ENCODE assay signal across 21 cellular contexts in the genomic region with DNA sequence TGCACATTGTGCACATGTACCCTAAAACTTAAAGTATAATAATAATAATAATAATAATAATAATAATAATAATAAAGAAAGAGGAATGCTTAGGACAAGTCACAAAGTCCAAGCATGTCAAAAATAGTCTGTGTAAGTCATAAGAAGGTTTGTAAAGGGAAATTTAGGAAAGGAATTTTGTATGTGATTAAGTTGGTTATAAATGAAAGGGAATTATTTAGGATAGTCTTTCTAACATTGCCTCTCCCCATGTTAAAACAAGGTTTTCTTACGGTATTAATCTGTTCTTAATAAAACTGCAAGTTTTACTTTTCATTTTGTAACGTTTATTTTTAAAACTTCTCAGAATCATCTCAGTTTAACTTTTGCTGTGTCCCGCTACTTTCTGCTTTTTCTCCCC.
DNase-seq lines count a peak whose midpoint lies in the region; ATAC-seq and TF ChIP-seq lines count a peak whose summit lies in the region.
"Had no signal": no experiment of that assay in that cellular context is flagged by ENCODE, and none has a peak within 500 bp of the region (broad histone marks: within the 10 kb centered on the region; RNA-seq: fewer than 3 reads in every experiment).

No MANE protein-coding gene starts in this region.

- no peak for TF ChIP-seq CTCF in HFF-Myc (IDR thresholded peaks at IDR 0.05; ENCODE audit: low read depth, low read length, missing control alignments)
- no peak for TF ChIP-seq CTCF in fibroblast of villous mesenchyme (IDR thresholded peaks at IDR 0.05; ENCODE audit: insufficient read depth, low read depth, low read length)

- peak; percentile 11 for DNase-seq in CMK (ENCODE audit: low read depth)
- DNase-seq in HFF-Myc (ENCODE audit: extremely low read depth, low read depth): peak; percentile 12
- DNase-seq in RKO (ENCODE audit: low spot score): peak; percentile 21
- DNase-seq in fibroblast of villous mesenchyme (ENCODE audit: low read depth): peak; percentile 24
- no peak for DNase-seq in OCI-M2 (lab: John Stamatoyannopoulos, UW; ENCODE audit: unreplicated experiment)
- DNase-seq in NCI-H146 (lab: John Stamatoyannopoulos, UW): no peak
- DNase-seq in activated CD4-positive, alpha-beta T cell treated with anti-CD3 and anti-CD28 coated beads, Interleukin-2, amount 50 U/mL, for 48 hours: no peak
- DNase-seq: activated effector memory CD4-positive, alpha-beta T cell treated with anti-CD3 and anti-CD28 coated beads, Interleukin-2, amount 50 U/mL, for 16 hours; adrenal gland; Caco-2; caudate nucleus; GDM1; midbrain; NCI-H2029; NCI-H526 treated with DMSO at 0.1 percent for 48 hours; nephron progenitor cell; Peyer's patch; small intestine; stimulated activated CD4-positive, alpha-beta T cell treated with anti-CD3 and anti-CD28 coated beads, Interleukin-4, amount 100 ng/mL, for 24 hours had no signal

- H3K4me3 ChIP-seq in HFF-Myc (replicated peaks; ENCODE audit: low read depth, low read length): no peak overlapping the region
- no peak overlapping the region for H3K4me3 ChIP-seq in fibroblast of villous mesenchyme (ENCODE audit: low read depth, low read length)
- H3K4me3 ChIP-seq: adrenal gland, hepatocyte, Peyer's patch had no signal

- ATAC-seq in HG02970 (IDR thresholded peaks at IDR 0.05; ENCODE audit: low FRiP score, unreplicated experiment): no peak

Comparison
In these comparisons a context has a peak if more than half of its experiments do, and no peak if none do; other contexts are left out.
1. DNase-seq: peak in CMK (single experiment), HFF-Myc (single experiment), RKO (single experiment) and fibroblast of villous mesenchyme (single experiment); none in OCI-M2 (single experiment), NCI-H146 (single experiment) and activated CD4-positive, alpha-beta T cell treated with anti-CD3 and anti-CD28 coated beads, Interleukin-2, amount 50 U/mL, for 48 hours (0 of 2).